In the genomic region with DNA sequence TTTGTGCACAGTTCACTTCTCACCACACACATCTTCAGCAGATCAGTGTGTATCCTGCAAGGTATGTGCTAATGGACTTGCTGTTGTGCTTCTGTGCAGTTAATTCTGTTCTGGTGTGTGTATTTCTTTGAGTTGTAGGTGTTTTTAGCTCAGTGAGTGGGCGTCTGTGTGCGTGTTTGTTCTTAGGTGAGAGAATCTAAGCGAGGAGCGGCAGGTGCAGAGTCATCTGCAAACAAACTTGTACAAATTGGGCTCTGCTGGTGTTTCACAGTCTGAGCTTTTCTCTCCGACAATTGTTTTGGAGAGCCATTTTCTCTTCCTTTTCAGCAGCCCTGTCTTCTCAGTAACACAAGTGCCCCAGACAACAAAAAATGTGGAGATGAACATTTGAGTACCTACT, we compare ENCODE assay signal across 9 cellular contexts. TPM values are rescaled to one million over a fixed set of nuclear protein-coding genes. Genes with fewer than 3 reads are reported as not detected.
DNase-seq lines count a peak whose midpoint lies in the region; ATAC-seq and TF ChIP-seq lines count a peak whose summit lies in the region.
"Had no signal": no experiment of that assay in that cellular context is flagged by ENCODE, and none has a peak within 500 bp of the region (broad histone marks: within the 10 kb centered on the region; RNA-seq: fewer than 3 reads in every experiment).

No MANE protein-coding gene starts in this region.

- H3K27me3 ChIP-seq in tibial artery: no peaks in the 10 kb centered on the region
- H3K27me3 ChIP-seq: esophagus squamous epithelium, SJCRH30 had no signal

- no peak overlapping the region for H3K27ac ChIP-seq in tibial artery
- H3K27ac ChIP-seq: esophagus squamous epithelium, SJCRH30 had no signal

- no peaks in the 10 kb centered on the region for H3K9me3 ChIP-seq in tibial artery
- H3K9me3 ChIP-seq: esophagus squamous epithelium, SJCRH30 had no signal

- intact Hi-C loops in tibial artery (cut with DNase I; ENCODE audit: low total_unique reads): no loop called here

- no peak overlapping the region for H3K4me3 ChIP-seq in tibial artery
- H3K4me3 ChIP-seq: esophagus squamous epithelium, SJCRH30 had no signal

- DNase-seq in DMS153 (lab: John Stamatoyannopoulos, UW) (peak; percentile 42), NCI-H1105 (lab: John Stamatoyannopoulos, UW) (peak; percentile 10), NCI-H748 (lab: John Stamatoyannopoulos, UW; ENCODE audit: unreplicated experiment) (peak; percentile 97), left lobe of liver (ENCODE audit: low spot score) (no peak), tibial artery (no peak), amniotic stem cell (lab: John Stamatoyannopoulos, UW) (no peak)
- DNase-seq: esophagus squamous epithelium had no signal

- no peak for TF ChIP-seq CTCF in tibial artery (IDR thresholded peaks at IDR 0.05)

- H3K4me1 ChIP-seq in tibial artery: no peaks in the 10 kb centered on the region
- H3K4me1 ChIP-seq: esophagus squamous epithelium, SJCRH30 had no signal

- peaks cover 0 to 34% (median 23%) of the 10 kb centered on the region in 3 donors for H3K36me3 ChIP-seq in tibial artery

- ATAC-seq in left lobe of liver (peak; percentile 41), esophagus mucosa (no peak)

RNA-seq across cellular contexts. Expression of gene ACP6, which starts 43.6 kb away (rescaled TPM):
- total RNA-seq in left lobe of liver: 17.2 TPM
- total RNA-seq in esophagus mucosa: 14.3 TPM

Comparison
In these comparisons a context has a peak if more than half of its experiments do, and no peak if none do; other contexts are left out.
1. DNase-seq: peak in DMS153 (single experiment), NCI-H1105 (single experiment) and NCI-H748 (single experiment); none in left lobe of liver (single experiment), tibial artery (0 of 2) and amniotic stem cell (single experiment).